Comparison of ENCODE assay signal across 1 cellular context in the genomic region with DNA sequence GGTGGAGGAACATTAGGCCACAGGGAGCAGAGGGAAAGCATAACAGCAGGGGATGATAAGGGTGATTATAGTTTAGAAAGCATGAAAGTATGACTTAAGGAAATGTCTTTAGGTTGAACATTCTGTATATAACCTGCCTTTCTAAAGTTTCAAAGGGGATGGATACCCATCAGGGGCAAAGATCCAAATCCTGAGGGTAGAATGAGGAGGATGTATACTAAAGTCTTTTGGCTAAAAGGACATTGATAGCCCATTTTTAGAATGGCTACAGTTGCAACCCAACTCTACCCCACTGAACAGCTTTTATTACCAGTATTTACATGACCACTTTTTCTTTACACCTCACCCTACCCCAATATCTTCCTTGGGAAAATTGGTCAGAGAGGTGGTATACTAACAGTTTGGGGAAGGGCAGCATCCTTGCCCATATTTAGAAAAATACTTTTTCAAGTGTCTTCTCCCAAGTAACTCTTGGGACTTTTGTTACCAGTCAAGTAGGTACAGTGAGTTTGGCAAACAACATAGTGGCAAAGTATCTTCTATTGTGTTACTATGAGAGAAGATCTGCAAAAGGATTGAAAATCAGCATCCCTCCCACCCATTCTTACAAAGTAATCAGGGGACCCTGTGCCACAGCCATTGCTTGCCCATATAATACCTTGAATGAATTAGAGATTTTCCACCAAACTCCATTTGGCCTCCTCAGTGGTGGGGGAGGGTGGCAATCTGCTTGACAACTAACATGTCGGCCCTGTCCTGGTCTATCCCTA.
TF ChIP-seq lines count a peak whose summit lies in the region.

No MANE protein-coding gene starts in this region.

TF ChIP-seq in GM23338, 12 proteins besides CTCF, POLR2A, EP300 and RAD21 (continued from another document):
- no peak for TF ChIP-seq REST (IDR thresholded peaks at IDR 0.05; ENCODE audit: unreplicated experiment)
- TF ChIP-seq ZNF331 (CRISPR knock-in tag; IDR thresholded peaks at IDR 0.05; ENCODE audit: low read depth) = no peak
- TF ChIP-seq EZH2phosphoT487 (IDR thresholded peaks at IDR 0.05; ENCODE audit: unreplicated experiment) = no peak
